9 cellular contexts compared by ENCODE assay signal in the genomic region with DNA sequence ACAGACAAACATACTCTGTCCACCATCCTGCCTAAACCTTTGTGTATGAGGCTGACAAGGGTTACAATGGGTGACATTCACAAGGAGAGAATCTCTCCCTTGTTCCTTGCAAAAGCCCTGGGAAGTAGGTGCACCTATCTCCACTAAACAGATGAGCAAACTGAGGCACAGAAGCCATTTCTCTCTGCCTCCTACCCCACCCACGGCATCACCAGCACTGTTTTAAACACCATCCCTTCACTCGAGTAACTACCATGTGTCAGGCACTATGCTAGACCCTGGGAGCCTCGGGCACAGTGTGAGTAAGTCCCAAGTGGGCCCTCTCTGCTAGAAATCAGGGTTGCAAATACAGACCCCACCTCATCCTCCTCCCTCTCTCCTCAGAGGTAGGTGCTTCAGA. TPM values are rescaled to one million over a fixed set of nuclear protein-coding genes. Genes with fewer than 3 reads are reported as not detected.
DNase-seq lines count a peak whose midpoint lies in the region; ATAC-seq and TF ChIP-seq lines count a peak whose summit lies in the region.
"Had no signal": no experiment of that assay in that cellular context is flagged by ENCODE, and none has a peak within 500 bp of the region (broad histone marks: within the 10 kb centered on the region; RNA-seq: fewer than 3 reads in every experiment).

No MANE protein-coding gene starts in this region.

- H3K27ac Mint-ChIP-seq in stimulated activated naive CD8-positive, alpha-beta T cell treated with anti-CD3 and anti-CD28 coated beads, Interleukin-15, Interleukin-2, amounts not matched to agents 100 ng/mL and 50 ng/mL, for 24 hours = peak overlapping the region; percentile 87

- no CpG with 5 or more reads among the region's 3 CpGs for WGBS in mesendoderm (ENCODE audit: extremely low coverage, insufficient coverage, low lambda C conversion rate)
- 23 to 40% methylated on average over 3 of the region's 3 CpGs for WGBS in thyroid gland, 2 donors

- H3K79me2 ChIP-seq in mesendoderm (ENCODE audit: control insufficient read depth, insufficient read depth, low read length) = peaks cover 34% of the 10 kb centered on the region

- H3K4me1 ChIP-seq in mesendoderm (ENCODE audit: control insufficient read depth, low read depth, low read length) = peaks cover 4% of the 10 kb centered on the region
- H3K4me1 ChIP-seq in thyroid gland = peaks cover 17 to 18% of the 10 kb centered on the region in 2 donors

- no peak overlapping the region for H3K18ac ChIP-seq in mesendoderm (ENCODE audit: low read length)

- intact Hi-C loops in thyroid gland (cut with DNase I) = loop anchor here (5.0 kb wide), 1 partner anchor 42 kb away; the partner anchor contains the start of gene TMEM128

- TF ChIP-seq CTCF in brain microvascular endothelial cell (IDR thresholded peaks at IDR 0.05; ENCODE audit: low read depth, low read length, missing control alignments) (no peak), thyroid gland (IDR thresholded peaks at IDR 0.05) (no peak)

- H2BK15ac ChIP-seq in mesendoderm (replicated peaks; ENCODE audit: low read depth) = no peak overlapping the region

- peaks cover 43% of the 10 kb centered on the region for H3K4me1 Mint-ChIP-seq in stimulated activated naive CD8-positive, alpha-beta T cell treated with anti-CD3 and anti-CD28 coated beads, Interleukin-15, Interleukin-2, amounts not matched to agents 100 ng/mL and 50 ng/mL, for 24 hours (ENCODE audit: low read depth)

- H3K4ac ChIP-seq in mesendoderm (ENCODE audit: low read depth, low read length) = no peak overlapping the region

- H2BK120ac ChIP-seq in mesendoderm (ENCODE audit: low read depth, low read length) = no peak overlapping the region

- no peak for TF ChIP-seq POLR2A in thyroid gland (IDR thresholded peaks at IDR 0.05)

- H3K9me3 Mint-ChIP-seq in stimulated activated naive CD8-positive, alpha-beta T cell treated with anti-CD3 and anti-CD28 coated beads, Interleukin-15, Interleukin-2, amounts not matched to agents 100 ng/mL and 50 ng/mL, for 24 hours = no peaks in the 10 kb centered on the region

- H3K27ac ChIP-seq in brain microvascular endothelial cell (no peak overlapping the region), mesendoderm (ENCODE audit: low read depth, low read length) (no peak overlapping the region), thyroid gland (no peak overlapping the region)

- H3K9me3 ChIP-seq in thyroid gland = no peaks in the 10 kb centered on the region

- H4K8ac ChIP-seq in mesendoderm (ENCODE audit: low read depth, low read length) = no peak overlapping the region

- in situ Hi-C loops in brain microvascular endothelial cell (cut with HindIII; ENCODE audit: low pct_ligation_motif_present, low sequenced_read_pairs) = no loop called here

- H3K27me3 ChIP-seq in brain microvascular endothelial cell (replicated peaks) = no peaks in the 10 kb centered on the region
- H3K27me3 ChIP-seq in mesendoderm (ENCODE audit: insufficient read depth, low read length, poor library complexity) = no peaks in the 10 kb centered on the region
- no peaks in the 10 kb centered on the region for H3K27me3 ChIP-seq in thyroid gland

- no peak overlapping the region for H4K5ac ChIP-seq in mesendoderm (ENCODE audit: low read length)

- H3K4me3 ChIP-seq in brain microvascular endothelial cell (ENCODE audit: low read depth, low read length) = peak overlapping the region; percentile 93
- peak overlapping the region; percentile 75 for H3K4me3 ChIP-seq in mesendoderm (ENCODE audit: low read length)
- peak overlapping the region in 1 of 3 donors; percentile 89 for H3K4me3 ChIP-seq in thyroid gland (replicated peaks in 1 of 3)

- no peak for ATAC-seq in stimulated activated naive CD8-positive, alpha-beta T cell treated with anti-CD3 and anti-CD28 coated beads, Interleukin-15, Interleukin-2, amounts not matched to agents 100 U/mL and 50 U/mL, for 24 hours
- no peak for ATAC-seq in HG02610 (IDR thresholded peaks at IDR 0.05; ENCODE audit: unreplicated experiment)

- H3K23ac ChIP-seq in mesendoderm (ENCODE audit: low read length) = peak overlapping the region; percentile 7

- H3K27me3 Mint-ChIP-seq in stimulated activated naive CD8-positive, alpha-beta T cell treated with anti-CD3 and anti-CD28 coated beads, Interleukin-15, Interleukin-2, amounts not matched to agents 100 ng/mL and 50 ng/mL, for 24 hours = no peaks in the 10 kb centered on the region

- peak overlapping the region; percentile 91 for H3K56ac ChIP-seq in mesendoderm (ENCODE audit: low read length)

- H3K4me2 ChIP-seq in mesendoderm (ENCODE audit: low read length) = peak overlapping the region; percentile 83

- no peak for DNase-seq in stimulated activated naive CD8-positive, alpha-beta T cell treated with anti-CD3 and anti-CD28 coated beads, Interleukin-15, Interleukin-2, amounts not matched to agents 100 U/mL and 50 U/mL, for 24 hours
- DNase-seq in brain microvascular endothelial cell = no peak
- no peak for DNase-seq in mesendoderm
- DNase-seq in thyroid gland = no peak
- no peak for DNase-seq in NOMO-1 treated with dmso at 0.1 percent for 144 hours (lab: John Stamatoyannopoulos, UW; ENCODE audit: unreplicated experiment)
- DNase-seq in NCI-H345 treated with DMSO at 0.1 percent for 48 hours (lab: John Stamatoyannopoulos, UW; ENCODE audit: unreplicated experiment) = no peak
- DNase-seq: NCI-H1436 had no signal

- no peak overlapping the region for H2BK5ac ChIP-seq in mesendoderm (ENCODE audit: low read length)

- H3K36me3 Mint-ChIP-seq in stimulated activated naive CD8-positive, alpha-beta T cell treated with anti-CD3 and anti-CD28 coated beads, Interleukin-15, Interleukin-2, amounts not matched to agents 100 ng/mL and 50 ng/mL, for 24 hours (ENCODE audit: low read depth) = peaks cover 46% of the 10 kb centered on the region

- peak overlapping the region; percentile 93 for H3K4me3 Mint-ChIP-seq in stimulated activated naive CD8-positive, alpha-beta T cell treated with anti-CD3 and anti-CD28 coated beads, Interleukin-15, Interleukin-2, amounts not matched to agents 100 ng/mL and 50 ng/mL, for 24 hours

- peak overlapping the region; percentile 84 for H3K9ac ChIP-seq in mesendoderm (ENCODE audit: low read length)

- H3K36me3 ChIP-seq in brain microvascular endothelial cell (replicated peaks) = peaks cover 7% of the 10 kb centered on the region
- peaks cover 8% of the 10 kb centered on the region for H3K36me3 ChIP-seq in mesendoderm (ENCODE audit: control insufficient read depth, insufficient read depth, low read length)
- H3K36me3 ChIP-seq in thyroid gland = peaks cover 0 to 7% of the 10 kb centered on the region in 2 donors

- no peak overlapping the region for H2AK5ac ChIP-seq in mesendoderm (ENCODE audit: low read length)

- H3K79me1 ChIP-seq in mesendoderm (ENCODE audit: low read length) = peaks cover 36% of the 10 kb centered on the region

RNA-seq across cellular contexts. Expression of gene LYAR, which starts 0.9 kb away (rescaled TPM):
- polyA plus RNA-seq in mesendoderm (2013, experiment 1 of 2) = 157 TPM
- 164 TPM for polyA plus RNA-seq in mesendoderm (2013, experiment 2 of 2)
- total RNA-seq in thyroid gland = 10 to 100 TPM in 3 of 4 donors, 1 to 10 TPM in 1; 4.5 to 13.0 (median 10.4) TPM

RNA-seq across cellular contexts. Expression of gene ZBTB49, which starts 1.0 kb away (rescaled TPM):
- polyA plus RNA-seq in mesendoderm (2013, experiment 1 of 2) = 3.3 TPM
- polyA plus RNA-seq in mesendoderm (2013, experiment 2 of 2) = 3.3 TPM
- 10 to 100 TPM in 2 of 4 donors, 1 to 10 TPM in 2; 7.5 to 21.7 (median 9.2) TPM for total RNA-seq in thyroid gland

RNA-seq across cellular contexts. Expression of gene TMEM128, which starts 41.0 kb away (rescaled TPM):
- 11.3 TPM for polyA plus RNA-seq in mesendoderm (2013, experiment 1 of 2)
- 12.5 TPM for polyA plus RNA-seq in mesendoderm (2013, experiment 2 of 2)
- total RNA-seq in thyroid gland = 10 to 100 TPM; 24.9 to 36.8 (median 33.5) TPM
